Comparison of ENCODE assay signal across 24 cellular contexts in genomic region chr9:124302921-124303320, GRCh38.
"Had no signal": no experiment of that assay in that cellular context is flagged by ENCODE, and none has a peak within 500 bp of the region (broad histone marks: within the 10 kb centered on the region; RNA-seq: fewer than 3 reads in every experiment).

No MANE protein-coding gene starts in this region.

- H2AFZ ChIP-seq: hepatocyte had no signal

- H3K27me3 Mint-ChIP-seq: central memory CD8-positive, alpha-beta T cell; naive B cell; T-cell had no signal

- H3K4me1 ChIP-seq: adrenal gland, colonic mucosa had no signal

- ATAC-seq: activated naive CD4-positive, alpha-beta T cell treated with anti-CD3 and anti-CD28 coated beads, Interleukin-2, amount 50 U/mL, for 72 hours; left ventricle myocardium superior; T-cell; upper lobe of right lung had no signal

- H3K4me3 Mint-ChIP-seq: central memory CD8-positive, alpha-beta T cell; immature natural killer cell; naive B cell; T-cell had no signal

- H3K4me2 ChIP-seq: hepatocyte, smooth muscle cell had no signal

- H3K4me3 ChIP-seq: adrenal gland, ascending aorta, colonic mucosa, hepatocyte, sigmoid colon, smooth muscle cell, thoracic aorta, upper lobe of right lung had no signal

- H3K27ac ChIP-seq: adrenal gland, ascending aorta, brain microvascular endothelial cell, colonic mucosa, hepatocyte, sigmoid colon, thoracic aorta, upper lobe of right lung, WERI-Rb-1 had no signal

- H3K9me3 ChIP-seq: adrenal gland, ascending aorta, colonic mucosa, sigmoid colon, thoracic aorta, upper lobe of right lung had no signal

- DNase-seq: activated CD4-positive, alpha-beta T cell treated with anti-CD3 and anti-CD28 coated beads for 1 hour; activated T-cell treated with anti-CD3 and anti-CD28 coated beads, Interleukin-2, amount 50 U/mL, for 1 hour; adrenal gland; brain microvascular endothelial cell; colonic mucosa; foreskin melanocyte; glutamatergic neuron; immature natural killer cell; left ventricle myocardium superior; naive B cell; occipital lobe; retina; sigmoid colon; stimulated activated CD4-positive, alpha-beta T cell treated with anti-CD3 and anti-CD28 coated beads, Interleukin-15, amount 100 ng/mL, for 24 hours; stimulated activated naive CD4-positive, alpha-beta T cell treated with Interleukin-2 at 50 U/mL for 16 hours; T-cell; upper lobe of right lung; WERI-Rb-1 had no signal

- H3K36me3 Mint-ChIP-seq: activated naive CD4-positive, alpha-beta T cell treated with anti-CD3 and anti-CD28 coated beads, Interleukin-2, amount 50 U/mL, for 72 hours had no signal

- H3K27me3 ChIP-seq: adrenal gland, ascending aorta, brain microvascular endothelial cell, colonic mucosa, hepatocyte, sigmoid colon, upper lobe of right lung had no signal

- H3K36me3 ChIP-seq: colonic mucosa had no signal

- H3K27ac Mint-ChIP-seq: immature natural killer cell, T-cell had no signal

- H3K9me3 Mint-ChIP-seq: activated naive CD4-positive, alpha-beta T cell treated with anti-CD3 and anti-CD28 coated beads, Interleukin-2, amount 50 U/mL, for 72 hours; central memory CD8-positive, alpha-beta T cell; immature natural killer cell; naive B cell; T-cell had no signal
